In genomic region chr2:69914235-69915049, GRCh38 we compare ENCODE assay signal across 8 cellular contexts. TPM values are rescaled to one million over a fixed set of nuclear protein-coding genes. Genes with fewer than 3 reads are reported as not detected.
DNase-seq lines count a peak whose midpoint lies in the region; ATAC-seq, FAIRE-seq and TF ChIP-seq lines count a peak whose summit lies in the region.

No MANE protein-coding gene starts in this region.

- peaks cover 22% of the 10 kb centered on the region for H3K4me1 ChIP-seq in keratinocyte (ENCODE audit: control insufficient read depth, extremely low read depth, insufficient read depth, low read length)

- H3K9ac ChIP-seq in keratinocyte (ENCODE audit: control insufficient read depth, extremely low read depth, insufficient read depth, low read length) = peak overlapping the region; percentile 93

- peak overlapping the region; percentile 90 for H3K27ac ChIP-seq in keratinocyte (ENCODE audit: control insufficient read depth, insufficient read depth, low read length)

- peak in 1 of 3 experiments; percentile 54 for TF ChIP-seq CTCF in keratinocyte (optimal IDR thresholded peaks at IDR 0.05 in 1 of 3, IDR thresholded peaks at IDR 0.05 in 1 of 3, conservative IDR thresholded peaks at IDR 0.05 in 1 of 3; ENCODE audit: extremely low read depth in 1 of 3, insufficient read depth in 2 of 3, low read length in 3 of 3)

- ATAC-seq in GM19025 (IDR thresholded peaks at IDR 0.05; ENCODE audit: low read depth, unreplicated experiment) (peak; percentile 88), HG03342 (IDR thresholded peaks at IDR 0.05; ENCODE audit: unreplicated experiment) (peak; percentile 82)

- FAIRE-seq in keratinocyte (lab: Jason Lieb, UNC) = peak; percentile 87

- peak overlapping the region; percentile 39 for H2AFZ ChIP-seq in keratinocyte (ENCODE audit: control insufficient read depth, low read length)

- H3K9me3 ChIP-seq in keratinocyte (ENCODE audit: control insufficient read depth, low read depth, low read length) = no peaks in the 10 kb centered on the region

- H3K9me1 ChIP-seq in keratinocyte (ENCODE audit: control insufficient read depth, extremely low read depth, insufficient read depth, low read length) = no peaks in the 10 kb centered on the region

- H3K27me3 ChIP-seq in keratinocyte (ENCODE audit: control insufficient read depth, extremely low read depth, insufficient read depth, low read length) = no peaks in the 10 kb centered on the region

- dilution Hi-C loops in keratinocyte (cut with MboI; ENCODE audit: extremely low pct_ligation_motif_present, low sequenced_read_pairs) = no loop called here

- peak overlapping the region; percentile 74 to 77 (median 76) for H3K4me3 ChIP-seq in keratinocyte (ENCODE audit: control insufficient read depth in 2 of 3, extremely low read depth in 1 of 3, insufficient read depth in 2 of 3, low read depth in 1 of 3, low read length in 3 of 3)

- peak overlapping the region; percentile 74 for H3K4me2 ChIP-seq in keratinocyte (ENCODE audit: control insufficient read depth, extremely low read depth, insufficient read depth, low read depth, low read length)

- H4K20me1 ChIP-seq in keratinocyte (ENCODE audit: control insufficient read depth, extremely low read depth, insufficient read depth, low read length) = no peaks in the 10 kb centered on the region

- peaks cover 8% of the 10 kb centered on the region for H3K79me2 ChIP-seq in keratinocyte (ENCODE audit: control insufficient read depth, insufficient read depth, low read length)

- DNase-seq in AG20443 (ENCODE audit: low spot score) (peak; percentile 97), NCI-H446 (lab: John Stamatoyannopoulos, UW) (peak; percentile 99), cerebellum (ENCODE audit: low spot score) (peak; percentile 99), keratinocyte (ENCODE audit: low read depth, low spot score) (peak; percentile 100)
- DNase-seq in activated CD4-positive, CD25-positive, alpha-beta regulatory T cell treated with anti-CD3 and anti-CD28 coated beads, Interleukin-2, amount 50 U/mL, for 72 hours = peak; percentile 98
- DNase-seq in stimulated activated CD4-positive, alpha-beta T cell treated with anti-CD3 and anti-CD28 coated beads, Interleukin-15, amount 100 ng/mL, for 1 hour (ENCODE audit: low read depth in 1 of 2, low spot score in 1 of 2) = peak; percentile 97 to 99

- peaks cover 4 to 11% of the 10 kb centered on the region in 2 experiments for H3K36me3 ChIP-seq in keratinocyte (ENCODE audit: control insufficient read depth in 2 of 2, extremely low read depth in 1 of 2, insufficient read depth in 2 of 2, low read length in 2 of 2)

RNA-seq across cellular contexts. Expression of gene MXD1, which starts 0.5 kb away (rescaled TPM):
- 11.2 TPM for total RNA-seq in cerebellum
- polyA plus RNA-seq in keratinocyte = 7.8 to 15.9 TPM (median 14.6 TPM) in 3 replicates
- 93.2 TPM for polyA plus RNA-seq in keratinocyte (2011; ENCODE audit: low read depth)
- 5.9 and 11.0 TPM in 2 replicates for polyA plus RNA-seq in keratinocyte (2011; cell fraction: cytosol; rRNA removed)
- 24.3 and 31.4 TPM in 2 replicates for polyA plus RNA-seq in keratinocyte (2011; cell fraction: nucleus; rRNA removed)
- 4.0 and 29.3 TPM in 2 replicates for polyA plus RNA-seq in keratinocyte (2012; ENCODE audit: low replicate concordance)
- polyA minus RNA-seq in keratinocyte = 12.2 to 18.0 TPM (median 13.0 TPM) in 3 replicates
- polyA minus RNA-seq in keratinocyte (2011; cell fraction: cytosol; rRNA and poly(A)+ RNA removed) = 7.7 TPM
- 14.7 and 20.2 TPM in 2 replicates for polyA minus RNA-seq in keratinocyte (2011; cell fraction: nucleus; rRNA and poly(A)+ RNA removed)

RNA-seq across cellular contexts. Expression of gene SNRNP27, which starts 20.7 kb away (rescaled TPM):
- total RNA-seq in cerebellum = 38.4 TPM
- 21.5 to 41.1 TPM (median 35.7 TPM) in 3 replicates for polyA plus RNA-seq in keratinocyte
- 31.7 TPM for polyA plus RNA-seq in keratinocyte (2011; ENCODE audit: low read depth)
- polyA plus RNA-seq in keratinocyte (2011; cell fraction: cytosol; rRNA removed) = 29.9 and 36.6 TPM in 2 replicates
- polyA plus RNA-seq in keratinocyte (2011; cell fraction: nucleus; rRNA removed) = 25.0 and 32.2 TPM in 2 replicates
- 27.2 and 37.6 TPM in 2 replicates for polyA plus RNA-seq in keratinocyte (2012; ENCODE audit: low replicate concordance)
- polyA minus RNA-seq in keratinocyte = 2.6 to 5.7 TPM (median 3.3 TPM) in 3 replicates
- polyA minus RNA-seq in keratinocyte (2011; cell fraction: cytosol; rRNA and poly(A)+ RNA removed) = 18.0 TPM
- 4.3 and 10.0 TPM in 2 replicates for polyA minus RNA-seq in keratinocyte (2011; cell fraction: nucleus; rRNA and poly(A)+ RNA removed)

RNA-seq across cellular contexts. Expression of gene ASPRV1, which starts 47.0 kb away (rescaled TPM):
- total RNA-seq in cerebellum = 5.6 TPM
- polyA plus RNA-seq in keratinocyte = 0.44 to 3.4 TPM (median 1.5 TPM) in 3 replicates
- polyA plus RNA-seq in keratinocyte (2011; ENCODE audit: low read depth) = 61.1 TPM
- polyA plus RNA-seq in keratinocyte (2011; cell fraction: cytosol; rRNA removed) = 0.47 and 0.81 TPM in 2 replicates
- 0.92 and 3.1 TPM in 2 replicates for polyA plus RNA-seq in keratinocyte (2011; cell fraction: nucleus; rRNA removed)
- polyA plus RNA-seq in keratinocyte (2012; ENCODE audit: low replicate concordance) = 3.2 and 228 TPM in 2 replicates
- polyA minus RNA-seq in keratinocyte = 0.86 to 3.5 TPM (median 1.7 TPM) in 3 replicates
- polyA minus RNA-seq in keratinocyte (2011; cell fraction: cytosol; rRNA and poly(A)+ RNA removed) = 0.96 TPM
- 3.3 and 6.2 TPM in 2 replicates for polyA minus RNA-seq in keratinocyte (2011; cell fraction: nucleus; rRNA and poly(A)+ RNA removed)

Comparison
In these comparisons a context has a peak if more than half of its experiments do, and no peak if none do; other contexts are left out.
1. Peak in every context shown above with its lines: DNase-seq, ATAC-seq, H3K4me3 ChIP-seq and H3K27ac ChIP-seq.